ENCODE assay signal across 34 cellular contexts in genomic region chr2:131658769-131659131, GRCh38.
"Had no signal": no experiment of that assay in that cellular context is flagged by ENCODE, and none has a peak within 500 bp of the region (broad histone marks: within the 10 kb centered on the region; RNA-seq: fewer than 3 reads in every experiment).

No MANE protein-coding gene starts in this region.

- H3K4me3 ChIP-seq: body of pancreas, breast epithelium, Peyer's patch had no signal

- H3K36me3 ChIP-seq: breast epithelium, Peyer's patch had no signal

- H3K9me3 Mint-ChIP-seq: activated B cell treated with CpG ODN at 0.5 μM for 24 hours; activated CD8-positive, alpha-beta T cell treated with anti-CD3 and anti-CD28 coated beads for 36 hours; activated naive CD4-positive, alpha-beta T cell treated with anti-CD3 and anti-CD28 coated beads, Interleukin-2, amount 50 U/mL, for 24 hours; activated naive CD8-positive, alpha-beta T cell treated with anti-CD3 and anti-CD28 coated beads, Interleukin-2, amount 10 ng/mL, durations not matched to agents 7 days and 5 days; activated T-cell treated with anti-CD3 and anti-CD28 coated beads, Interleukin-2, amount 50 U/mL, for 72 hours; activated T-helper 2 cell treated with anti-CD3 and anti-CD28 coated beads, Interferon-gamma antibody, Interleukin-2, Interleukin-4, amounts not matched to agents 10 μg/mL and 5 μg/mL and 100 μg/mL, durations not matched to agents 14 hours and 24 hours and 36 hours; T-cell had no signal

- H3K9ac ChIP-seq: KMS-11 had no signal

- ATAC-seq: activated CD8-positive, alpha-beta T cell treated with anti-CD3 and anti-CD28 coated beads for 36 hours; activated T-cell treated with anti-CD3 and anti-CD28 coated beads, Interleukin-2, amount 50 U/mL, for 72 hours; body of pancreas; PC-3; SK-N-SH treated with all-trans-retinoic acid at 6 μM for 48 hours; T-helper 17 cell had no signal

- H3K4me2 ChIP-seq: KMS-11 had no signal

- H3K36me3 Mint-ChIP-seq: activated naive CD4-positive, alpha-beta T cell treated with anti-CD3 and anti-CD28 coated beads, Interleukin-2, amount 50 U/mL, for 24 hours; activated naive CD8-positive, alpha-beta T cell treated with anti-CD3 and anti-CD28 coated beads, Interleukin-2, amount 10 ng/mL, durations not matched to agents 7 days and 5 days; T-cell had no signal

- DNase-seq: activated B cell treated with CpG ODN at 0.5 μM for 24 hours; activated CD4-positive, alpha-beta T cell treated with anti-CD3 and anti-CD28 coated beads for 48 hours; activated CD4-positive, alpha-beta T cell treated with anti-CD3 and anti-CD28 coated beads, Interleukin-2, amount 50 U/mL, for 4 hours; activated CD4-positive, CD25-positive, alpha-beta regulatory T cell treated with anti-CD3 and anti-CD28 coated beads, Interleukin-2, amount 50 U/mL, for 72 hours; activated CD8-positive, alpha-beta T cell treated with anti-CD3 and anti-CD28 coated beads for 36 hours; activated gamma-delta T cell; activated naive CD4-positive, alpha-beta T cell treated with Interleukin-2 at 50 U/mL for 16 hours; activated naive CD8-positive, alpha-beta T cell treated with anti-CD3 and anti-CD28 coated beads, Interleukin-2, amount 10 ng/mL, durations not matched to agents 7 days and 5 days; activated T-cell treated with anti-CD3 and anti-CD28 coated beads, Interleukin-2, amount 50 U/mL, for 1 hour; activated T-cell treated with anti-CD3 and anti-CD28 coated beads, Interleukin-2, amount 50 U/mL, for 72 hours; body of pancreas; central memory CD4-positive, alpha-beta T cell; MM.1S; MV-4-11; NCI-H1092; NCI-H1436 treated with DMSO at 0.1 percent for 48 hours; NCI-H1694 treated with DMSO at 0.1 percent for 48 hours; NCI-H2029; NCI-H345; NCI-H524 treated with DMSO at 0.1 percent for 48 hours; NCI-H748 treated with DMSO at 0.1 percent for 48 hours; NK-92 treated with Interleukin-12 subunit alpha and Interleukin-12 subunit beta, amount 100 ng/mL, for 24 hours; PC-3; Peyer's patch; RPMI8226; SIG-M5; T-cell; T-helper 17 cell had no signal

- H3K27me3 ChIP-seq: body of pancreas, breast epithelium, Peyer's patch had no signal

- H3K9me3 ChIP-seq: body of pancreas, breast epithelium, Peyer's patch had no signal

- H3K27ac Mint-ChIP-seq: activated B cell treated with CpG ODN at 0.5 μM for 24 hours; activated CD8-positive, alpha-beta T cell treated with anti-CD3 and anti-CD28 coated beads for 36 hours; activated naive CD4-positive, alpha-beta T cell treated with anti-CD3 and anti-CD28 coated beads, Interleukin-2, amount 50 U/mL, for 24 hours; activated naive CD8-positive, alpha-beta T cell treated with anti-CD3 and anti-CD28 coated beads, Interleukin-2, amount 10 ng/mL, durations not matched to agents 7 days and 5 days; activated T-cell treated with anti-CD3 and anti-CD28 coated beads, Interleukin-2, amount 50 U/mL, for 72 hours; activated T-helper 2 cell treated with anti-CD3 and anti-CD28 coated beads, Interferon-gamma antibody, Interleukin-2, Interleukin-4, amounts not matched to agents 10 μg/mL and 5 μg/mL and 100 μg/mL, durations not matched to agents 14 hours and 24 hours and 36 hours; T-cell; T-helper 17 cell had no signal

- H3K4me1 Mint-ChIP-seq: activated B cell treated with CpG ODN at 0.5 μM for 24 hours; activated naive CD4-positive, alpha-beta T cell treated with anti-CD3 and anti-CD28 coated beads, Interleukin-2, amount 50 U/mL, for 24 hours; activated naive CD8-positive, alpha-beta T cell treated with anti-CD3 and anti-CD28 coated beads, Interleukin-2, amount 10 ng/mL, durations not matched to agents 7 days and 5 days; T-cell; T-helper 17 cell had no signal

- H3K4me3 Mint-ChIP-seq: activated B cell treated with CpG ODN at 0.5 μM for 24 hours; activated CD8-positive, alpha-beta T cell treated with anti-CD3 and anti-CD28 coated beads for 36 hours; activated naive CD4-positive, alpha-beta T cell treated with anti-CD3 and anti-CD28 coated beads, Interleukin-2, amount 50 U/mL, for 24 hours; activated naive CD8-positive, alpha-beta T cell treated with anti-CD3 and anti-CD28 coated beads, Interleukin-2, amount 10 ng/mL, durations not matched to agents 7 days and 5 days; activated T-cell treated with anti-CD3 and anti-CD28 coated beads, Interleukin-2, amount 50 U/mL, for 72 hours; T-cell; T-helper 17 cell had no signal

- H3K4me1 ChIP-seq: body of pancreas, breast epithelium, Peyer's patch had no signal

- H3K27ac ChIP-seq: body of pancreas, breast epithelium, KMS-11, Peyer's patch, VCaP had no signal
